In genomic region chr17:13871261-13871660, GRCh38 we compare ENCODE assay signal across 27 cellular contexts.
"Had no signal": no experiment of that assay in that cellular context is flagged by ENCODE, and none has a peak within 500 bp of the region (broad histone marks: within the 10 kb centered on the region; RNA-seq: fewer than 3 reads in every experiment).

No MANE protein-coding gene starts in this region.

- H3K36me3 ChIP-seq: stomach, suprapubic skin, thoracic aorta, thyroid gland, tibial artery, tibial nerve, transverse colon, upper lobe of left lung, upper lobe of right lung, uterus, vagina had no signal

- ATAC-seq: stimulated activated effector memory CD8-positive, alpha-beta T cell treated with anti-CD3 and anti-CD28 coated beads, Interleukin-12 subunit alpha, Interleukin-12 subunit beta, amount 100 ng/mL, for 72 hours; stimulated activated memory B cell treated with anti-CD40 and anti-IgM and Interleukin-4, amounts not matched to agents 10 μg/mL and 1 μg/mL and 100 μg/mL, for 72 hours; stimulated activated naive B cell treated with anti-CD40 and anti-IgM and Interleukin-4, amounts not matched to agents 10 μg/mL and 1 μg/mL and 100 μg/mL, for 72 hours; stimulated activated naive CD8-positive, alpha-beta T cell treated with anti-CD3 and anti-CD28 coated beads, Interleukin-15, amount 100 ng/mL, for 72 hours; stimulated activated naive CD8-positive, alpha-beta T cell treated with anti-CD3 and anti-CD28 coated beads, Interleukin-15, Interleukin-2, amounts not matched to agents 100 U/mL and 50 U/mL, for 24 hours; upper lobe of right lung had no signal

- H3K4me1 ChIP-seq: stomach, suprapubic skin, testis, thyroid gland, tibial artery, tibial nerve, transverse colon, upper lobe of left lung, upper lobe of right lung, uterus, vagina had no signal

- DNase-seq: stimulated activated CD4-positive, alpha-beta T cell treated with anti-CD3 and anti-CD28 coated beads, Interleukin-2, amount 100 ng/mL, for 48 hours; stimulated activated CD4-positive, alpha-beta T cell treated with anti-CD3 and anti-CD28 coated beads, Interleukin-4, amount 100 ng/mL, for 1 hour; stimulated activated CD4-positive, alpha-beta T cell treated with anti-CD3 and anti-CD28 coated beads, Interleukin-4, amount 100 ng/mL, for 24 hours; stimulated activated CD4-positive, alpha-beta T cell treated with anti-CD3 and anti-CD28 coated beads, Interleukin-4, amount 100 ng/mL, for 4 hours; stimulated activated CD8-positive, alpha-beta memory T cell treated with anti-CD3 and anti-CD28 coated beads, Interleukin-4, amount 100 ng/mL, for 48 hours; stimulated activated naive B cell treated with anti-CD40 and anti-IgM and Interleukin-4, amounts not matched to agents 10 μg/mL and 1 μg/mL and 100 μg/mL, for 72 hours; stimulated activated naive CD4-positive, alpha-beta T cell; stimulated activated naive CD4-positive, alpha-beta T cell treated with Interleukin-2 at 50 U/mL for 16 hours; stimulated activated naive CD8-positive, alpha-beta T cell treated with anti-CD3 and anti-CD28 coated beads, Interleukin-15, amount 100 ng/mL, for 72 hours; stimulated activated naive CD8-positive, alpha-beta T cell treated with anti-CD3 and anti-CD28 coated beads, Interleukin-15, Interleukin-2, amounts not matched to agents 100 U/mL and 50 U/mL, for 24 hours; stomach; substantia nigra; testis; thyroid gland; tibial artery; transverse colon; trophoblast cell; upper lobe of left lung; upper lobe of right lung; uterus had no signal

- H3K9me3 ChIP-seq: suprapubic skin, testis, thoracic aorta, thyroid gland, tibial artery, transverse colon, upper lobe of left lung, upper lobe of right lung, uterus, vagina had no signal

- H3K27ac ChIP-seq: stomach, suprapubic skin, testis, thoracic aorta, thyroid gland, tibial artery, tibial nerve, transverse colon, upper lobe of left lung, upper lobe of right lung, uterus, vagina had no signal

- FAIRE-seq: urothelium cell line had no signal

- H3K27me3 ChIP-seq: stomach, suprapubic skin, testis, thyroid gland, tibial artery, tibial nerve, transverse colon, upper lobe of left lung, upper lobe of right lung, uterus, vagina had no signal

- H3K4me3 ChIP-seq: stomach, suprapubic skin, testis, thoracic aorta, thyroid gland, tibial artery, tibial nerve, transverse colon, upper lobe of left lung, upper lobe of right lung, uterus, vagina had no signal
